Comparison of ENCODE assay signal across 1 cellular context in genomic region chr1:52792002-52792401, GRCh38.
TF ChIP-seq lines count a peak whose summit lies in the region.

No MANE protein-coding gene starts in this region.

TF ChIP-seq in IMR-90, 13 proteins besides CTCF, POLR2A, EP300 and RAD21:
- no peak for TF ChIP-seq CEBPB (IDR thresholded peaks at IDR 0.05; ENCODE audit: low read depth, low read length)
- TF ChIP-seq ELK1 (IDR thresholded peaks at IDR 0.05; ENCODE audit: borderline replicate concordance, low read depth, low read length) = no peak
- TF ChIP-seq FOS (IDR thresholded peaks at IDR 0.05; ENCODE audit: low read depth, low read length) = no peak
- TF ChIP-seq NFE2L2 (IDR thresholded peaks at IDR 0.05; ENCODE audit: low read depth, low read length) = no peak
